Comparison of ENCODE assay signal across 1 cellular context in the genomic region with DNA sequence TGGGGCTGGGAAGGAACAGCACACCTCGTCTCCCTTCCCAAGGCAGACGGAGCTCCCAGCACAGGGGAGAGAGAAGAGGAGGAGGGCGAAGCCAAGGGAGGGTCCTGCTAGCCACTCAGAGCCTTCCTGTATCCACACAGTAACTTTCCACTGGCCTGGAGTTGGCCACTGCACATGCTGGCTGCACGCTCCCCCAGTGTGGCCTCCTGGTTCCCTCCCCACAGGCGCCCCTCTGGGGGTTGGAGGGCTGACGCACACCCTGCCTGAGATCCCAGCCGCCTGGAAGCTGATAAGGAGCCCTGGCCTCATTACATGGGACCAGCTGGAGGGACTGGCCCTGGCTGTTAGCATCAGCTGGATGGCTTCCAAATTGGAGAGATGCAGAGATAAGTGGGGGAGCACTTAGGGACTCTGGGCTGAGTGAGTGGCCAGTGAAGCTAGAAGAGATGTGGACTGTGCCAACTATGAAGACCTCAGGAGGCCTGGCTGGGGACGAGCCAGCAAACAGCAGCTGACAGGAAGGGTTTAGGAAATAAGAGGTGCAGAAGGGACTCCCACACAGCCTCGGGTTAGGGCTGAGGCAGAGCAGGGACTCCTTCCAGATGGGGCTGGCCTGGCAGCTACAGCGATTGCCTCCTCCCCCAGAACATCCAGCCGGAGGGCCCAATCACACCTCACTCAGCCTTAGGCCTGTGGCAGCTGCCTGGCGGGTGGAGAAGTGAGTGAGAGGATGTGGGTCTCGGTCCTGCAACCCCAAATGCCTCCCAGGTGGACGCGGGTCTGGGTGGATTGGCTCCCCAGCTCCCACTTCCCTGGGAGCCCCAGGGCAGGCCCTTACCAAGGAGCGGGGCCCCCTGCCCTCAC.
TF ChIP-seq lines count a peak whose summit lies in the region.

No MANE protein-coding gene starts in this region.

TF ChIP-seq in K562, 482 proteins besides CTCF, POLR2A, EP300 and RAD21 (continued from another document and continues in another):
- TF ChIP-seq, protein P1, sequence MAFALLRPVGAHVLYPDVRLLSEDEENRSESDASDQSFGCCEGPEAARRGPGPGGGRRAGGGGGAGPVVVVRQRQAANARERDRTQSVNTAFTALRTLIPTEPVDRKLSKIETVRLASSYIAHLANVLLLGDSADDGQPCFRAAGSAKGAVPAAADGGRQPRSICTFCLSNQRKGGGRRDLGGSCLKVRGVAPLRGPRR (CRISPR knock-in tag; IDR thresholded peaks at IDR 0.05): 0 out of 2 replicates have a peak, but pooled peaks have one; percentile 40
- no peak for TF ChIP-seq HDAC8 (tag; IDR thresholded peaks at IDR 0.05)
- TF ChIP-seq ZNF24 (IDR thresholded peaks at IDR 0.05): no peak; the same call in 1 of the 2 replicates
- peak; percentile 90 for TF ChIP-seq ZBTB9 (CRISPR knock-in tag; IDR thresholded peaks at IDR 0.05)
- no peak for TF ChIP-seq CEBPB (tag; IDR thresholded peaks at IDR 0.05)
- TF ChIP-seq JUNB (CRISPR knock-in tag; conservative IDR thresholded peaks at IDR 0.05): 0 out of 2 replicates have a peak, but pooled peaks have one; percentile 40
- peak; percentile 59 for TF ChIP-seq ZFX (CRISPR knock-in tag; IDR thresholded peaks at IDR 0.05)
- no peak for TF ChIP-seq PTBP1 (IDR thresholded peaks at IDR 0.05; ENCODE audit: low read depth, low read length)
- no peak for TF ChIP-seq IRF9 (tag; IDR thresholded peaks at IDR 0.05)
- peak; percentile 79; the same call in 1 of the 2 replicates for TF ChIP-seq ZNF311 (CRISPR knock-in tag; IDR thresholded peaks at IDR 0.05)
- TF ChIP-seq KDM4B (IDR thresholded peaks at IDR 0.05; ENCODE audit: borderline replicate concordance in 2 of 2, low read depth in 1 of 2): 0 out of 4 replicates have a peak, but pooled peaks of 1 of the 2 experiments have one; percentile 40
- TF ChIP-seq, protein P2, sequence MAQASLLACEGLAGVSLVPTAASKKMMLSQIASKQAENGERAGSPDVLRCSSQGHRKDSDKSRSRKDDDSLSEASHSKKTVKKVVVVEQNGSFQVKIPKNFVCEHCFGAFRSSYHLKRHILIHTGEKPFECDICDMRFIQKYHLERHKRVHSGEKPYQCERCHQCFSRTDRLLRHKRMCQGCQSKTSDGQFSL (CRISPR knock-in tag; IDR thresholded peaks at IDR 0.05): peak; percentile 93
- TF ChIP-seq, protein P2 (tag; IDR thresholded peaks at IDR 0.05): peak in 1 of 2 experiments; percentile 92; a peak in 2 of 4 replicates
- TF ChIP-seq ZZZ3 (IDR thresholded peaks at IDR 0.05): no peak
- no peak for TF ChIP-seq ZNF280B (CRISPR knock-in tag; IDR thresholded peaks at IDR 0.05)
- peak; percentile 87 for TF ChIP-seq CTCFL (IDR thresholded peaks at IDR 0.05; ENCODE audit: borderline replicate concordance, insufficient read depth, low read depth, low read length, poor library complexity, severe bottlenecking)
- TF ChIP-seq, protein P3, sequence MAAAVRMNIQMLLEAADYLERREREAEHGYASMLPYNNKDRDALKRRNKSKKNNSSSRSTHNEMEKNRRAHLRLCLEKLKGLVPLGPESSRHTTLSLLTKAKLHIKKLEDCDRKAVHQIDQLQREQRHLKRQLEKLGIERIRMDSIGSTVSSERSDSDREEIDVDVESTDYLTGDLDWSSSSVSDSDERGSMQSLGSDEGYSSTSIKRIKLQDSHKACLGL (CRISPR knock-in tag; IDR thresholded peaks at IDR 0.05; ENCODE audit: borderline replicate concordance, poor library complexity, severe bottlenecking): no peak
- peak; percentile 55 to 92; a peak in 1 of 4 replicates for TF ChIP-seq UBTF (IDR thresholded peaks at IDR 0.05; ENCODE audit: borderline replicate concordance in 1 of 2, low read depth in 2 of 2, low read length in 2 of 2)
- TF ChIP-seq SOX6 (IDR thresholded peaks at IDR 0.05): peak; percentile 95
- no peak for TF ChIP-seq SNRNP70 (optimal IDR thresholded peaks at IDR 0.05; ENCODE audit: low read depth, low read length)
- TF ChIP-seq, protein P4, sequence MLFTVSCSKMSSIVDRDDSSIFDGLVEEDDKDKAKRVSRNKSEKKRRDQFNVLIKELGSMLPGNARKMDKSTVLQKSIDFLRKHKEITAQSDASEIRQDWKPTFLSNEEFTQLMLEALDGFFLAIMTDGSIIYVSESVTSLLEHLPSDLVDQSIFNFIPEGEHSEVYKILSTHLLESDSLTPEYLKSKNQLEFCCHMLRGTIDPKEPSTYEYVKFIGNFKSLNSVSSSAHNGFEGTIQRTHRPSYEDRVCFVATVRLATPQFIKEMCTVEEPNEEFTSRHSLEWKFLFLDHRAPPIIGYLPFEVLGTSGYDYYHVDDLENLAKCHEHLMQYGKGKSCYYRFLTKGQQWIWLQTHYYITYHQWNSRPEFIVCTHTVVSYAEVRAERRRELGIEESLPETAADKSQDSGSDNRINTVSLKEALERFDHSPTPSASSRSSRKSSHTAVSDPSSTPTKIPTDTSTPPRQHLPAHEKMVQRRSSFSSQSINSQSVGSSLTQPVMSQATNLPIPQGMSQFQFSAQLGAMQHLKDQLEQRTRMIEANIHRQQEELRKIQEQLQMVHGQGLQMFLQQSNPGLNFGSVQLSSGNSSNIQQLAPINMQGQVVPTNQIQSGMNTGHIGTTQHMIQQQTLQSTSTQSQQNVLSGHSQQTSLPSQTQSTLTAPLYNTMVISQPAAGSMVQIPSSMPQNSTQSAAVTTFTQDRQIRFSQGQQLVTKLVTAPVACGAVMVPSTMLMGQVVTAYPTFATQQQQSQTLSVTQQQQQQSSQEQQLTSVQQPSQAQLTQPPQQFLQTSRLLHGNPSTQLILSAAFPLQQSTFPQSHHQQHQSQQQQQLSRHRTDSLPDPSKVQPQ (CRISPR knock-in tag; IDR thresholded peaks at IDR 0.05; ENCODE audit: borderline replicate concordance): peak; percentile 85; the same call in 1 of the 2 replicates
- no peak for TF ChIP-seq ZNF77 (CRISPR knock-in tag; IDR thresholded peaks at IDR 0.05)
- TF ChIP-seq, protein P5, sequence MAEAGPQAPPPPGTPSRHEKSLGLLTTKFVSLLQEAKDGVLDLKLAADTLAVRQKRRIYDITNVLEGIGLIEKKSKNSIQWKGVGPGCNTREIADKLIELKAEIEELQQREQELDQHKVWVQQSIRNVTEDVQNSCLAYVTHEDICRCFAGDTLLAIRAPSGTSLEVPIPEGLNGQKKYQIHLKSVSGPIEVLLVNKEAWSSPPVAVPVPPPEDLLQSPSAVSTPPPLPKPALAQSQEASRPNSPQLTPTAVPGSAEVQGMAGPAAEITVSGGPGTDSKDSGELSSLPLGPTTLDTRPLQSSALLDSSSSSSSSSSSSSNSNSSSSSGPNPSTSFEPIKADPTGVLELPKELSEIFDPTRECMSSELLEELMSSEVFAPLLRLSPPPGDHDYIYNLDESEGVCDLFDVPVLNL (CRISPR knock-in tag; IDR thresholded peaks at IDR 0.05; ENCODE audit: low read depth): no peak
- TF ChIP-seq, protein P6, sequence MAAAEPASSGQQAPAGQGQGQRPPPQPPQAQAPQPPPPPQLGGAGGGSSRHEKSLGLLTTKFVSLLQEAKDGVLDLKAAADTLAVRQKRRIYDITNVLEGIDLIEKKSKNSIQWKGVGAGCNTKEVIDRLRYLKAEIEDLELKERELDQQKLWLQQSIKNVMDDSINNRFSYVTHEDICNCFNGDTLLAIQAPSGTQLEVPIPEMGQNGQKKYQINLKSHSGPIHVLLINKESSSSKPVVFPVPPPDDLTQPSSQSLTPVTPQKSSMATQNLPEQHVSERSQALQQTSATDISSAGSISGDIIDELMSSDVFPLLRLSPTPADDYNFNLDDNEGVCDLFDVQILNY (CRISPR knock-in tag; IDR thresholded peaks at IDR 0.05): no peak
- TF ChIP-seq ZNF3 (CRISPR knock-in tag; IDR thresholded peaks at IDR 0.05): no peak
- no peak for TF ChIP-seq HNRNPUL1 (IDR thresholded peaks at IDR 0.05; ENCODE audit: low read length)
- TF ChIP-seq ZNF354B (CRISPR knock-in tag; IDR thresholded peaks at IDR 0.05): no peak
- TF ChIP-seq, protein P7, sequence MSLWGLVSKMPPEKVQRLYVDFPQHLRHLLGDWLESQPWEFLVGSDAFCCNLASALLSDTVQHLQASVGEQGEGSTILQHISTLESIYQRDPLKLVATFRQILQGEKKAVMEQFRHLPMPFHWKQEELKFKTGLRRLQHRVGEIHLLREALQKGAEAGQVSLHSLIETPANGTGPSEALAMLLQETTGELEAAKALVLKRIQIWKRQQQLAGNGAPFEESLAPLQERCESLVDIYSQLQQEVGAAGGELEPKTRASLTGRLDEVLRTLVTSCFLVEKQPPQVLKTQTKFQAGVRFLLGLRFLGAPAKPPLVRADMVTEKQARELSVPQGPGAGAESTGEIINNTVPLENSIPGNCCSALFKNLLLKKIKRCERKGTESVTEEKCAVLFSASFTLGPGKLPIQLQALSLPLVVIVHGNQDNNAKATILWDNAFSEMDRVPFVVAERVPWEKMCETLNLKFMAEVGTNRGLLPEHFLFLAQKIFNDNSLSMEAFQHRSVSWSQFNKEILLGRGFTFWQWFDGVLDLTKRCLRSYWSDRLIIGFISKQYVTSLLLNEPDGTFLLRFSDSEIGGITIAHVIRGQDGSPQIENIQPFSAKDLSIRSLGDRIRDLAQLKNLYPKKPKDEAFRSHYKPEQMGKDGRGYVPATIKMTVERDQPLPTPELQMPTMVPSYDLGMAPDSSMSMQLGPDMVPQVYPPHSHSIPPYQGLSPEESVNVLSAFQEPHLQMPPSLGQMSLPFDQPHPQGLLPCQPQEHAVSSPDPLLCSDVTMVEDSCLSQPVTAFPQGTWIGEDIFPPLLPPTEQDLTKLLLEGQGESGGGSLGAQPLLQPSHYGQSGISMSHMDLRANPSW (CRISPR knock-in tag; IDR thresholded peaks at IDR 0.05): 0 out of 2 replicates have a peak, but pooled peaks have one; percentile 66
- TF ChIP-seq, protein P8, sequence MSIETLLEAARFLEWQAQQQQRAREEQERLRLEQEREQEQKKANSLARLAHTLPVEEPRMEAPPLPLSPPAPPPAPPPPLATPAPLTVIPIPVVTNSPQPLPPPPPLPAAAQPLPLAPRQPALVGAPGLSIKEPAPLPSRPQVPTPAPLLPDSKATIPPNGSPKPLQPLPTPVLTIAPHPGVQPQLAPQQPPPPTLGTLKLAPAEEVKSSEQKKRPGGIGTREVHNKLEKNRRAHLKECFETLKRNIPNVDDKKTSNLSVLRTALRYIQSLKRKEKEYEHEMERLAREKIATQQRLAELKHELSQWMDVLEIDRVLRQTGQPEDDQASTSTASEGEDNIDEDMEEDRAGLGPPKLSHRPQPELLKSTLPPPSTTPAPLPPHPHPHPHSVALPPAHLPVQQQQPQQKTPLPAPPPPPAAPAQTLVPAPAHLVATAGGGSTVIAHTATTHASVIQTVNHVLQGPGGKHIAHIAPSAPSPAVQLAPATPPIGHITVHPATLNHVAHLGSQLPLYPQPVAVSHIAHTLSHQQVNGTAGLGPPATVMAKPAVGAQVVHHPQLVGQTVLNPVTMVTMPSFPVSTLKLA (conservative IDR thresholded peaks at IDR 0.05): peak; percentile 88 to 90
- no peak; the same call in 1 of the 2 replicates for TF ChIP-seq RAD51 (IDR thresholded peaks at IDR 0.05; ENCODE audit: borderline replicate concordance, low read depth)
